12 cellular contexts compared by ENCODE assay signal in the genomic region with DNA sequence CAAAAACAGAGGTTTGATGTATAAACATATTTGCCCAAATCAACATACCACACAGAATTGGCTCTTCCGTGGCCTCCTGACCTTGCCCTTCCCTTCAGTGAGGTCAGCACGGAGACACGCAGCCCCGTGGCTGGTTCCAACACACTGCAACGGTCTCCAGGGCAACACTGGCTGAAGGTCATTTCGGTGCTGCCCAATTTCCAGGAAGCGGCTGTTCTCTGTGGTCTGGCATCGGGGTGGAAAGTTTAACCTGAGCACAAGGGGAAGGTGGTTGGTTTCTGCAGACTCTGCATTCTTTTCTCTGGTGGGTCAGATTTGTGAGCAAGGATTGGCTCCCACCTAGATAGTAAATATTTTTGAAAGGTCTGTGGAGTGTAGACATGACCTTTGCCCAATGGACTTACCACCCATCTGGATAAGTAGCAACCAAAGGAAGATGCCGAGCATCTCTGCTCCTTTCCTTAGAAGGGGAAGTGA.
DNase-seq lines count a peak whose midpoint lies in the region; ATAC-seq and TF ChIP-seq lines count a peak whose summit lies in the region.
"Had no signal": no experiment of that assay in that cellular context is flagged by ENCODE, and none has a peak within 500 bp of the region (broad histone marks: within the 10 kb centered on the region; RNA-seq: fewer than 3 reads in every experiment).

No MANE protein-coding gene starts in this region.

- no peak for TF ChIP-seq EP300 in sigmoid colon (IDR thresholded peaks at IDR 0.05)

- H3K27me3 Mint-ChIP-seq in activated CD4-positive, alpha-beta memory T cell treated with anti-CD3 and anti-CD28 coated beads, Interleukin-2, amount 10 ng/mL, durations not matched to agents 7 days and 5 days, result no peaks in the 10 kb centered on the region

- POLR2A ChIA-PET in activated CD4-positive, alpha-beta memory T cell treated with anti-CD3 and anti-CD28 coated beads, Interleukin-2, amount 10 ng/mL, durations not matched to agents 7 days and 5 days (lab: Charles Lee), result no interaction called here

- H3K9me3 ChIP-seq in heart left ventricle (peaks cover 0 to 10% (median 0%) of the 10 kb centered on the region in 12 donors), sigmoid colon (no peaks in the 10 kb centered on the region)
- H3K9me3 ChIP-seq: suprapubic skin had no signal

- no peaks in the 10 kb centered on the region for H3K36me3 Mint-ChIP-seq in activated CD4-positive, alpha-beta memory T cell treated with anti-CD3 and anti-CD28 coated beads, Interleukin-2, amount 10 ng/mL, durations not matched to agents 7 days and 5 days (ENCODE audit: low read depth)

- H3K4me3 Mint-ChIP-seq in activated CD4-positive, alpha-beta memory T cell treated with anti-CD3 and anti-CD28 coated beads, Interleukin-2, amount 10 ng/mL, durations not matched to agents 7 days and 5 days, result no peak overlapping the region
- H3K4me3 Mint-ChIP-seq: endodermal cell had no signal

- H3K9me3 Mint-ChIP-seq in activated CD4-positive, alpha-beta memory T cell treated with anti-CD3 and anti-CD28 coated beads, Interleukin-2, amount 10 ng/mL, durations not matched to agents 7 days and 5 days, result no peaks in the 10 kb centered on the region

- 37 to 72% (median 45%) methylated on average over 9 of the region's 9 CpGs for WGBS in heart left ventricle, 4 donors
- WGBS in sigmoid colon, 2 donors, result 64 to 66% methylated on average over 9 of the region's 9 CpGs

- ATAC-seq in Right ventricle myocardium superior (ENCODE audit: poor library complexity), result peak; percentile 71
- ATAC-seq in heart left ventricle, result peak in 3 of 4 donors; percentile 79 to 96 (median 80)
- no peak for ATAC-seq in GM19023 (IDR thresholded peaks at IDR 0.05; ENCODE audit: unreplicated experiment)
- no peak for ATAC-seq in HG03196 (IDR thresholded peaks at IDR 0.05; ENCODE audit: unreplicated experiment)
- ATAC-seq: SK-N-SH treated with all-trans-retinoic acid at 6 μM for 48 hours had no signal

- H3K27ac ChIP-seq in heart left ventricle, result peak overlapping the region in 1 of 12 donors; percentile 36
- no peak overlapping the region for H3K27ac ChIP-seq in sigmoid colon
- H3K27ac ChIP-seq: suprapubic skin had no signal

- CTCF ChIA-PET in activated CD4-positive, alpha-beta memory T cell treated with anti-CD3 and anti-CD28 coated beads, Interleukin-2, amount 10 ng/mL, durations not matched to agents 7 days and 5 days (lab: Charles Lee), result no interaction called here

- TF ChIP-seq POLR2A in heart left ventricle (IDR thresholded peaks at IDR 0.05) (no peak), sigmoid colon (IDR thresholded peaks at IDR 0.05) (no peak)

- H3K4me1 Mint-ChIP-seq in activated CD4-positive, alpha-beta memory T cell treated with anti-CD3 and anti-CD28 coated beads, Interleukin-2, amount 10 ng/mL, durations not matched to agents 7 days and 5 days, result peaks cover 1% of the 10 kb centered on the region
- H3K4me1 Mint-ChIP-seq: endodermal cell had no signal

- H3K27me3 ChIP-seq in heart left ventricle (peaks cover 0 to 4% (median 0%) of the 10 kb centered on the region in 9 donors), sigmoid colon (no peaks in the 10 kb centered on the region)
- H3K27me3 ChIP-seq: suprapubic skin had no signal

- TF ChIP-seq CTCF in heart left ventricle (IDR thresholded peaks at IDR 0.05), result no peak
- no peak for TF ChIP-seq CTCF in sigmoid colon (IDR thresholded peaks at IDR 0.05)

- H3K27ac Mint-ChIP-seq in activated CD4-positive, alpha-beta memory T cell treated with anti-CD3 and anti-CD28 coated beads, Interleukin-2, amount 10 ng/mL, durations not matched to agents 7 days and 5 days, result no peak overlapping the region
- H3K27ac Mint-ChIP-seq: endodermal cell had no signal

- H3K4me1 ChIP-seq in heart left ventricle (peaks cover 0 to 19% (median 2%) of the 10 kb centered on the region in 12 donors), sigmoid colon (peaks cover 0 to 4% (median 0%) of the 10 kb centered on the region in 4 donors)
- H3K4me1 ChIP-seq: suprapubic skin had no signal

- DNase-seq in Right ventricle myocardium superior (peak; percentile 52), cardiac septum (ENCODE audit: low spot score) (no peak), heart left ventricle (peak in 4 of 5 donors; percentile 28 to 75 (median 37)), myocyte (ENCODE audit: low read depth) (peak; percentile 7), sigmoid colon (no peak)
- DNase-seq in activated CD4-positive, alpha-beta memory T cell treated with anti-CD3 and anti-CD28 coated beads, Interleukin-2, amount 10 ng/mL, durations not matched to agents 7 days and 5 days, result no peak
- DNase-seq: endodermal cell, NCI-H2081 treated with DMSO at 0.1 percent for 48 hours had no signal

- intact Hi-C loops in Right ventricle myocardium superior (cut with DNase I) (no loop called here), cardiac septum (cut with DNase I) (no loop called here), heart left ventricle (cut with DNase I) (loop anchor here in 1 of 10 donors (10.0 kb wide), 1 partner anchor 46 kb away; no protein-coding TSS in a partner anchor), sigmoid colon (cut with DNase I) (no loop called here)

- H3K36me3 ChIP-seq in heart left ventricle (no peaks in the 10 kb centered on the region), sigmoid colon (no peaks in the 10 kb centered on the region)
- H3K36me3 ChIP-seq: suprapubic skin had no signal

- H3K4me3 ChIP-seq in heart left ventricle (no peak overlapping the region), sigmoid colon (no peak overlapping the region)
- H3K4me3 ChIP-seq: suprapubic skin had no signal

Comparison
In these comparisons a context has a peak if more than half of its experiments do, and no peak if none do; other contexts are left out.
1. DNase-seq: peak in Right ventricle myocardium superior (single experiment), heart left ventricle (4 of 5) and myocyte (single experiment); none in cardiac septum (single experiment), sigmoid colon (single experiment) and activated CD4-positive, alpha-beta memory T cell treated with anti-CD3 and anti-CD28 coated beads, Interleukin-2, amount 10 ng/mL, durations not matched to agents 7 days and 5 days (single experiment).
2. ATAC-seq: peak in Right ventricle myocardium superior (single experiment) and heart left ventricle (3 of 4); none in GM19023 (single experiment) and HG03196 (single experiment).